In the genomic region with DNA sequence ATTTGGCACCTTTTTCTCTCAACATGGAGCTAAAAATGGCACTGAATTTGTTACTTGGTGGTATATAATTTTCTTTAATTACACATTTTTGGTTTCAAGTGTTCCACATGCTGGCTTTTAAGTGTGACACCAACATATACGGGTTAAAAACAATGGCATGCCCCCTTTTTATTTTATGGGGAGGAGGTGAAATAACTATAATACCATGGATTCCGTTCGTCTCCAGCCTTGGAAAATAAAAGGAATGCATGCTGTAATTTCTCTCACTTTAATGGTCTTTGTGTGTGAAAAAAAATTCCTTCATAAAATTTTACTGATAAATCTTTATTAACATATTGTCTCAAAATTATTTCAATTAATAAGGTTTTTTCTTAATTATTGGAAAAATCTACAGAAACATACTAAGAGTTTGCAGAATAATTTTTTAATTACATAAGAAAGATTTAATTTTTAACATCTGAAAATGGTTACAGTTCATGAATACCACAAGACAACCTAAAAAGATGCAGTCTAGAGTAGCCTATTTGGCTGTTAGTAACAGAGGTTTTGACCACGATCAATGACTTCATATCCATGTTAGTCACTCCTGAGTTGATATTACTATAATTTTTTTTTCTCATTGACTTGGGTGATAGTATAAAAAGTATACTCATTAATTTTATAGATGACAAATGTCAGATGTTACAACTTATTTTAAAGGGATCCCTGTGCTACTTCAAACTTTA, we compare ENCODE assay signal across 22 cellular contexts.
DNase-seq lines count a peak whose midpoint lies in the region; ATAC-seq and TF ChIP-seq lines count a peak whose summit lies in the region.
"Had no signal": no experiment of that assay in that cellular context is flagged by ENCODE, and none has a peak within 500 bp of the region (broad histone marks: within the 10 kb centered on the region; RNA-seq: fewer than 3 reads in every experiment).

No MANE protein-coding gene starts in this region.

- no peak for TF ChIP-seq CTCF in fibroblast of pulmonary artery (IDR thresholded peaks at IDR 0.05; ENCODE audit: low read length, missing control alignments)
- no peak for TF ChIP-seq CTCF in mucosa of descending colon (IDR thresholded peaks at IDR 0.05)

- H3K4me3 ChIP-seq in fibroblast of pulmonary artery (replicated peaks; ENCODE audit: low read depth, low read length) (no peak overlapping the region), skeletal muscle satellite cell (ENCODE audit: low read length) (peak overlapping the region; percentile 36), mucosa of descending colon (no peak overlapping the region)
- H3K4me3 ChIP-seq: GM12878, SJCRH30, upper lobe of left lung had no signal

- peak; percentile 55 for ATAC-seq in SK-N-SH treated with all-trans-retinoic acid at 6 μM for 48 hours
- ATAC-seq in GM18505 (IDR thresholded peaks at IDR 0.05; ENCODE audit: unreplicated experiment), result no peak
- ATAC-seq in mucosa of descending colon, result no peak
- ATAC-seq: activated T-cell treated with anti-CD3 and anti-CD28 coated beads, Interleukin-2, amount 50 U/mL, for 4 hours; GM12878; HepG2; PC-3; sciatic nerve; WTC11 had no signal

- peaks cover 19% of the 10 kb centered on the region for H3K4me1 ChIP-seq in skeletal muscle satellite cell (ENCODE audit: control insufficient read depth, insufficient read depth, low read length)
- no peaks in the 10 kb centered on the region for H3K4me1 ChIP-seq in mucosa of descending colon (ENCODE audit: low read depth)
- H3K4me1 ChIP-seq: parathyroid adenoma, SJCRH30, upper lobe of left lung had no signal

- H3K27me3 ChIP-seq in skeletal muscle satellite cell (ENCODE audit: control insufficient read depth, insufficient read depth, low read length), result no peaks in the 10 kb centered on the region
- H3K27me3 ChIP-seq: SJCRH30, upper lobe of left lung had no signal

- peak; percentile 32 for DNase-seq in GM03348 (ENCODE audit: low spot score)
- peak; percentile 23 for DNase-seq in fibroblast of pulmonary artery (ENCODE audit: low read depth)
- no peak for DNase-seq in activated CD8-positive, alpha-beta memory T cell treated with anti-CD3 and anti-CD28 coated beads for 24 hours
- no peak for DNase-seq in mucosa of descending colon
- DNase-seq: activated CD4-positive, alpha-beta memory T cell treated with anti-CD3 and anti-CD28 coated beads, Interleukin-2, amount 10 ng/mL, durations not matched to agents 7 days and 5 days; activated T-cell treated with anti-CD3 and anti-CD28 coated beads, Interleukin-2, amount 50 U/mL, for 4 hours; GDM1; NCI-H1436 treated with DMSO at 0.1 percent for 48 hours; NCI-H82; PC-3; stimulated activated CD4-positive, alpha-beta T cell treated with anti-CD3 and anti-CD28 coated beads, Interleukin-2, amount 100 ng/mL, for 24 hours; stimulated activated naive CD4-positive, alpha-beta T cell treated with Interleukin-2 at 50 U/mL for 16 hours; upper lobe of left lung had no signal

- intact Hi-C loops in mucosa of descending colon (cut with DNase I, micrococcal nuclease), result no loop called here

- H3K9me3 ChIP-seq in skeletal muscle satellite cell (replicated peaks; ENCODE audit: low read length) (peaks cover 4% of the 10 kb centered on the region), mucosa of descending colon (no peaks in the 10 kb centered on the region)
- H3K9me3 ChIP-seq: SJCRH30 had no signal

- no peaks in the 10 kb centered on the region for H3K36me3 ChIP-seq in skeletal muscle satellite cell (ENCODE audit: insufficient read depth, low read length)
- H3K36me3 ChIP-seq in mucosa of descending colon (ENCODE audit: low read depth), result no peaks in the 10 kb centered on the region
- H3K36me3 ChIP-seq: SJCRH30, upper lobe of left lung had no signal

- H3K9ac ChIP-seq in skeletal muscle satellite cell (ENCODE audit: low read depth, low read length), result peak overlapping the region; percentile 62
- H3K9ac ChIP-seq: parathyroid adenoma had no signal

- no peak for TF ChIP-seq POLR2A in GM18505 (IDR thresholded peaks at IDR 0.05; ENCODE audit: borderline replicate concordance, extremely low read depth, insufficient read depth, insufficient read length)

- H3K4me2 ChIP-seq in skeletal muscle satellite cell (ENCODE audit: low read length), result peak overlapping the region; percentile 48

TF ChIP-seq in SK-N-SH treated with all-trans-retinoic acid at 6 μM for 48 hours, 23 proteins besides CTCF, POLR2A, EP300 and RAD21:
- TF ChIP-seq ZFP3 (CRISPR knock-in tag; IDR thresholded peaks at IDR 0.05) (no peak), ESRRG (CRISPR knock-in tag; IDR thresholded peaks at IDR 0.05) (no peak), BACH2 (CRISPR knock-in tag; IDR thresholded peaks at IDR 0.05; ENCODE audit: borderline replicate concordance) (no peak), TCF4 (CRISPR knock-in tag; IDR thresholded peaks at IDR 0.05; ENCODE audit: borderline replicate concordance) (no peak), ZNF70 (CRISPR knock-in tag; IDR thresholded peaks at IDR 0.05) (no peak), CSRNP3 (CRISPR knock-in tag; IDR thresholded peaks at IDR 0.05) (no peak), POU6F1 (CRISPR knock-in tag; IDR thresholded peaks at IDR 0.05; ENCODE audit: borderline replicate concordance, low read depth) (no peak), ZNF8 (CRISPR knock-in tag; IDR thresholded peaks at IDR 0.05) (no peak), TSHZ2 (CRISPR knock-in tag; IDR thresholded peaks at IDR 0.05) (no peak), ZNF565 (CRISPR knock-in tag; conservative IDR thresholded peaks at IDR 0.05; ENCODE audit: low read depth) (no peak), TOX (CRISPR knock-in tag; IDR thresholded peaks at IDR 0.05; ENCODE audit: borderline replicate concordance) (no peak), ARNTL (CRISPR knock-in tag; IDR thresholded peaks at IDR 0.05; ENCODE audit: borderline replicate concordance, low read depth) (no peak)

Comparison
In these comparisons a context has a peak if more than half of its experiments do, and no peak if none do; other contexts are left out.
1. DNase-seq: peak in GM03348 (single experiment) and fibroblast of pulmonary artery (single experiment); none in activated CD8-positive, alpha-beta memory T cell treated with anti-CD3 and anti-CD28 coated beads for 24 hours (single experiment) and mucosa of descending colon (0 of 3).